28 cellular contexts compared by ENCODE assay signal in genomic region chr6:138651491-138651890, GRCh38.
"Had no signal": no experiment of that assay in that cellular context is flagged by ENCODE, and none has a peak within 500 bp of the region (broad histone marks: within the 10 kb centered on the region; RNA-seq: fewer than 3 reads in every experiment).

No MANE protein-coding gene starts in this region.

- DNase-seq: colonic mucosa; cortex of kidney; dermis blood vessel endothelial cell; dorsolateral prefrontal cortex; effector CD4-positive, alpha-beta T cell; effector CD8-positive, alpha-beta T cell; effector memory CD4-positive, alpha-beta T cell; effector memory CD8-positive, alpha-beta T cell; erythroblast; esophagus squamous epithelium; foreskin fibroblast; foreskin keratinocyte; foreskin melanocyte; gastrocnemius medialis; glutamatergic neuron; head of caudate nucleus; heart left ventricle; heart right ventricle had no signal

- H3K9me3 ChIP-seq: colonic mucosa, esophagus muscularis mucosa, esophagus squamous epithelium, gastrocnemius medialis, gastroesophageal sphincter, heart left ventricle, heart right ventricle had no signal

- H3K4me3 ChIP-seq: colonic mucosa, coronary artery, dorsolateral prefrontal cortex, esophagus muscularis mucosa, esophagus squamous epithelium, gastrocnemius medialis, gastroesophageal sphincter, heart left ventricle, heart right ventricle had no signal

- H3K36me3 ChIP-seq: colonic mucosa, esophagus muscularis mucosa, esophagus squamous epithelium, gastrocnemius medialis, gastroesophageal sphincter, heart left ventricle, heart right ventricle had no signal

- FAIRE-seq: colon, endometrium, endothelial cell of umbilical vein, frontal cortex had no signal

- H3K27ac Mint-ChIP-seq: dendritic cell treated with granulocyte-macrophage colony-stimulating factor and Interleukin-4, amounts not matched to agents 40 ng/mL and 50 ng/mL, for 4 days; effector memory CD8-positive, alpha-beta T cell had no signal

- H3K27ac ChIP-seq: colonic mucosa, coronary artery, dorsolateral prefrontal cortex, epithelial cell of prostate, esophagus muscularis mucosa, esophagus squamous epithelium, foreskin keratinocyte, gastrocnemius medialis, gastroesophageal sphincter, heart left ventricle, heart right ventricle had no signal

- ATAC-seq: effector memory CD8-positive, alpha-beta T cell; esophagus mucosa; foreskin keratinocyte; gastrocnemius medialis; gastroesophageal sphincter; heart left ventricle; heart right ventricle had no signal

- H3K9me3 Mint-ChIP-seq: dendritic cell treated with granulocyte-macrophage colony-stimulating factor and Interleukin-4, amounts not matched to agents 40 ng/mL and 50 ng/mL, for 4 days; effector memory CD8-positive, alpha-beta T cell had no signal

- H3K4me3 Mint-ChIP-seq: dendritic cell treated with granulocyte-macrophage colony-stimulating factor and Interleukin-4, amounts not matched to agents 40 ng/mL and 50 ng/mL, for 4 days; effector memory CD8-positive, alpha-beta T cell had no signal

- H3K27me3 ChIP-seq: colonic mucosa, esophagus muscularis mucosa, esophagus squamous epithelium, foreskin keratinocyte, gastrocnemius medialis, gastroesophageal sphincter, heart left ventricle, heart right ventricle had no signal

- H3K27me3 Mint-ChIP-seq: dendritic cell treated with granulocyte-macrophage colony-stimulating factor and Interleukin-4, amounts not matched to agents 40 ng/mL and 50 ng/mL, for 4 days had no signal

- H3K4me1 ChIP-seq: colonic mucosa, esophagus muscularis mucosa, gastrocnemius medialis, gastroesophageal sphincter had no signal
